Comparison of ENCODE assay signal across 37 cellular contexts in genomic region chr4:75858721-75859120, GRCh38. TPM values are rescaled to one million over a fixed set of nuclear protein-coding genes. Genes with fewer than 3 reads are reported as not detected.
"Had no signal": no experiment of that assay in that cellular context is flagged by ENCODE, and none has a peak within 500 bp of the region (broad histone marks: within the 10 kb centered on the region; RNA-seq: fewer than 3 reads in every experiment).

No MANE protein-coding gene starts in this region.

- H3K27me3 ChIP-seq: MG63 had no signal

- H3K4me3 ChIP-seq: MG63 had no signal

- H3K36me3 ChIP-seq: MG63 had no signal

- DNase-seq: Karpas-422, Kasumi-1, MG63, MM.1S, MV-4-11, NCI-H1048, NCI-H1092, NCI-H1092 treated with DMSO at 0.1 percent for 48 hours, NCI-H1105, NCI-H1105 treated with DMSO at 0.1 percent for 48 hours, NCI-H1417, NCI-H1417 treated with DMSO at 0.1 percent for 48 hours, NCI-H1436, NCI-H1436 treated with DMSO at 0.1 percent for 48 hours, NCI-H146, NCI-H1694, NCI-H1694 treated with DMSO at 0.1 percent for 48 hours, NCI-H187, NCI-H187 treated with DMSO at 0.1 percent for 48 hours, NCI-H1930, NCI-H2029, NCI-H2029 treated with DMSO at 0.1 percent for 48 hours, NCI-H2081, NCI-H2081 treated with DMSO at 0.1 percent for 48 hours, NCI-H2107, NCI-H2171, NCI-H2171 treated with DMSO at 0.1 percent for 48 hours, NCI-H2227 treated with DMSO at 0.1 percent for 48 hours, NCI-H226, NCI-H345, NCI-H446, NCI-H446 treated with DMSO at 0.1 percent for 48 hours, NCI-H510A, NCI-H510A treated with DMSO at 0.1 percent for 48 hours had no signal

- H3K9me3 ChIP-seq: MG63 had no signal

RNA-seq across cellular contexts. Expression of gene PPEF2, which starts 43.5 kb away (rescaled TPM):
- total RNA-seq: M059J, MCF 10A, NCI-H460 had no signal
